Comparison of ENCODE assay signal across 23 cellular contexts in genomic region chr22:23564276-23564675, GRCh38. TPM values are rescaled to one million over a fixed set of nuclear protein-coding genes. Genes with fewer than 3 reads are reported as not detected.
DNase-seq lines count a peak whose midpoint lies in the region; ATAC-seq, FAIRE-seq and TF ChIP-seq lines count a peak whose summit lies in the region.
"Had no signal": no experiment of that assay in that cellular context is flagged by ENCODE, and none has a peak within 500 bp of the region (broad histone marks: within the 10 kb centered on the region; RNA-seq: fewer than 3 reads in every experiment).

No MANE protein-coding gene starts in this region.

- no peak overlapping the region for H3K9ac ChIP-seq in kidney (ENCODE audit: low read length in 2 of 2)

- DNase-seq in CD4-positive, alpha-beta T cell, result peak in 1 of 10 experiments; percentile 10
- DNase-seq in kidney (peak; percentile 39), posterior vena cava (ENCODE audit: low spot score) (peak; percentile 65), NCI-H524 (lab: John Stamatoyannopoulos, UW) (no peak), gastrocnemius medialis (no peak), coronary artery (ENCODE audit: low spot score) (no peak)
- DNase-seq: CD8-positive, alpha-beta T cell; DMS79; KBM-7; NCI-H1092 treated with DMSO at 0.1 percent for 48 hours; NCI-H146; NCI-H2029 treated with DMSO at 0.1 percent for 48 hours; NCI-H345; NCI-H524 treated with DMSO at 0.1 percent for 48 hours; NCI-H82 had no signal

- H3K4me1 ChIP-seq in kidney (ENCODE audit: control insufficient read depth in 1 of 2, insufficient read depth in 1 of 2, low read depth in 1 of 2, low read length in 2 of 2) (peaks cover 6 to 8% of the 10 kb centered on the region in 2 donors), gastrocnemius medialis (no peaks in the 10 kb centered on the region)

- no peaks in the 10 kb centered on the region for H3K36me3 Mint-ChIP-seq in CD4-positive, alpha-beta T cell (ENCODE audit: low read depth)
- H3K36me3 Mint-ChIP-seq: CD8-positive, alpha-beta T cell had no signal

- H3K4me3 ChIP-seq in kidney (ENCODE audit: low read length in 2 of 2) (no peak overlapping the region), gastrocnemius medialis (no peak overlapping the region), coronary artery (no peak overlapping the region)
- H3K4me3 ChIP-seq: Peyer's patch had no signal

- H3K27ac Mint-ChIP-seq in CD4-positive, alpha-beta T cell, result no peak overlapping the region
- H3K27ac Mint-ChIP-seq: CD8-positive, alpha-beta T cell had no signal

- POLR2A ChIA-PET in CD4-positive, alpha-beta T cell (lab: Charles Lee), result no interaction called here

- H3K4me1 Mint-ChIP-seq in CD4-positive, alpha-beta T cell (ENCODE audit: low read depth), result peaks cover 8% of the 10 kb centered on the region

- TF ChIP-seq CTCF in CD4-positive, alpha-beta T cell (IDR thresholded peaks at IDR 0.05), result no peak
- no peak for TF ChIP-seq CTCF in kidney (IDR thresholded peaks at IDR 0.05; ENCODE audit: borderline replicate concordance, extremely low read depth, insufficient read depth)
- no peak for TF ChIP-seq CTCF in gastrocnemius medialis (IDR thresholded peaks at IDR 0.05 in 4 of 5, conservative IDR thresholded peaks at IDR 0.05 in 1 of 5)
- no peak for TF ChIP-seq CTCF in coronary artery (IDR thresholded peaks at IDR 0.05)

- no peak for ATAC-seq in CD4-positive, alpha-beta T cell (ENCODE audit: poor library complexity)
- ATAC-seq in gastrocnemius medialis, result no peak
- ATAC-seq: CD8-positive, alpha-beta T cell had no signal

- H3K4me3 Mint-ChIP-seq in CD4-positive, alpha-beta T cell, result peak overlapping the region; percentile 57
- H3K4me3 Mint-ChIP-seq: CD8-positive, alpha-beta T cell had no signal

- no peak for TF ChIP-seq POLR2A in gastrocnemius medialis (IDR thresholded peaks at IDR 0.05)

- H3K9me3 ChIP-seq in CD4-positive, alpha-beta T cell (ENCODE audit: control insufficient read depth, low read length), result no peaks in the 10 kb centered on the region
- H3K9me3 ChIP-seq in KOPT-K1 (ENCODE audit: insufficient read depth, low read length, poor library complexity, severe bottlenecking) (no peaks in the 10 kb centered on the region), kidney (ENCODE audit: control insufficient read depth in 1 of 2, low read length in 2 of 2) (no peaks in the 10 kb centered on the region), gastrocnemius medialis (no peaks in the 10 kb centered on the region)
- H3K9me3 ChIP-seq: Peyer's patch had no signal

- no peak for FAIRE-seq in kidney (lab: Jason Lieb, UNC)
- FAIRE-seq: GM12892 had no signal

- no peaks in the 10 kb centered on the region for H3K9me3 Mint-ChIP-seq in CD4-positive, alpha-beta T cell
- H3K9me3 Mint-ChIP-seq: CD8-positive, alpha-beta T cell had no signal

- H3K27ac ChIP-seq in CD4-positive, alpha-beta T cell (ENCODE audit: low read depth, low read length), result no peak overlapping the region
- H3K27ac ChIP-seq in KOPT-K1 (ENCODE audit: low read depth, low read length, poor library complexity, severe bottlenecking) (peak overlapping the region; percentile 65), kidney (ENCODE audit: low read depth in 2 of 2, low read length in 2 of 2) (no peak overlapping the region), gastrocnemius medialis (no peak overlapping the region), coronary artery (no peak overlapping the region)
- H3K27ac ChIP-seq: Peyer's patch had no signal

- H3K27me3 ChIP-seq in CD4-positive, alpha-beta T cell (ENCODE audit: control insufficient read depth, insufficient read depth, low read length), result peaks cover 23% of the 10 kb centered on the region
- peaks cover 24 to 42% (median 32%) of the 10 kb centered on the region in 3 donors for H3K27me3 ChIP-seq in gastrocnemius medialis

- H3K36me3 ChIP-seq in KOPT-K1 (ENCODE audit: insufficient read depth, low read length) (no peaks in the 10 kb centered on the region), kidney (ENCODE audit: control insufficient read depth in 1 of 2, insufficient read depth in 2 of 2, low read length in 2 of 2) (no peaks in the 10 kb centered on the region), gastrocnemius medialis (no peaks in the 10 kb centered on the region)
- H3K36me3 ChIP-seq: Peyer's patch had no signal

- in situ Hi-C loops in gastrocnemius medialis (cut with MboI; ENCODE audit: low sequenced_read_pairs in 4 of 4), result no loop called here

- intact Hi-C loops in CD4-positive, alpha-beta T cell (cut with DNase I, micrococcal nuclease), result no loop called here
- intact Hi-C loops in kidney (cut with DNase I), result no loop called here
- intact Hi-C loops in posterior vena cava (cut with DNase I), result no loop called here
- intact Hi-C loops in gastrocnemius medialis (cut with DNase I; ENCODE audit: low total_unique reads), result no loop called here

- CTCF ChIA-PET in CD4-positive, alpha-beta T cell (lab: Charles Lee), result no interaction called here

- peaks cover 30% of the 10 kb centered on the region for H3K27me3 Mint-ChIP-seq in CD4-positive, alpha-beta T cell

RNA-seq across cellular contexts. Expression of gene IGLL1, which starts 15.8 kb away (rescaled TPM):
- total RNA-seq in CD4-positive, alpha-beta T cell, result not detected
- total RNA-seq in kidney (not detected), posterior vena cava (not detected), gastrocnemius medialis (not detected)
- polyA plus RNA-seq in kidney (ENCODE audit: insufficient read depth, low read depth, low replicate concordance), result not detected
- total RNA-seq: A673; CD8-positive, alpha-beta T cell; H4; HT1080; OCI-LY7; Peyer's patch had no signal
- polyA plus RNA-seq: BJ had no signal

Comparison
In these comparisons a context has a peak if more than half of its experiments do, and no peak if none do; other contexts are left out.
1. DNase-seq: peak in kidney (single experiment) and posterior vena cava (single experiment); none in NCI-H524 (0 of 2), gastrocnemius medialis (0 of 2) and coronary artery (single experiment).